ENCODE assay signal across 36 cellular contexts in the genomic region with DNA sequence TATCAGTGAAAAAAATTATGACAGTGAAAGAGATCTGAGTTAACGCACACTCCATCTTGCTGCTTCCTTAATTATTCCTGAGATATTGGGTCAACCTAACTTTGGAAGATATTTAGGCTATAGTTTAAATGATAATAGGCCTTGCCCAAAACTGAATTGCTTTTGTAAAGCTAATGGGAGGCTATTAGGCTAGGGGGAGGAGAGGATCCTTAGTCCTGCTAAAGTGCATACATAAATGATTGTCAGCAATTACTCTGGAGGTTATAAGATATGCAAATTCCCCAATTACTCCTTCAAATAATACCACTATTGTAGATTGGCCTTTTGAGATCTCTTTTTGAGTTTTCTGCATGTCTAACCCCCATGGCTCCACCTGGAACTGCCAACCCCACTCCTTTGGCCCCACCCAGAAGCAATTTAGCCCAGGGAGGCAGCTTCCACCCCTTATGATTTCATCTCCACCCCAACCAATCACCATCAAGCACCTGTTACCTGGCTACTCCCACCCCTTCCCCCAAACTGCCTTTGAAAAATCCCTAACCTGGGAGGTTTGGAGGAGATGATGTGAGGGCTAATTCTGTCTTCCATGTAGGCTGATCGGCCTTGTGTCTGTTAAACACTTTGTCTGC.
"Had no signal": no experiment of that assay in that cellular context is flagged by ENCODE, and none has a peak within 500 bp of the region (broad histone marks: within the 10 kb centered on the region; RNA-seq: fewer than 3 reads in every experiment).

No MANE protein-coding gene starts in this region.

- H3K27ac ChIP-seq: ascending aorta, breast epithelium, cardiac muscle cell, coronary artery, dorsolateral prefrontal cortex, esophagus muscularis mucosa, gastroesophageal sphincter, WERI-Rb-1 had no signal

- H3K4me1 Mint-ChIP-seq: activated CD4-positive, alpha-beta T cell treated with anti-CD3 and anti-CD28 coated beads, Interleukin-2, amount 10 ng/mL, durations not matched to agents 24 days and 14 days; activated CD8-positive, alpha-beta memory T cell treated with anti-CD3 and anti-CD28 coated beads, Interleukin-2, amount 10 ng/mL, durations not matched to agents 7 days and 5 days; activated naive CD4-positive, alpha-beta T cell treated with anti-CD3 and anti-CD28 coated beads, Interleukin-2, amount 10 ng/mL, durations not matched to agents 7 days and 5 days; brain; T-helper 17 cell had no signal

- H3K4me1 ChIP-seq: ascending aorta, breast epithelium, gastroesophageal sphincter had no signal

- H3K27me3 Mint-ChIP-seq: activated naive CD4-positive, alpha-beta T cell treated with anti-CD3 and anti-CD28 coated beads, Interleukin-2, amount 10 ng/mL, durations not matched to agents 7 days and 5 days; dendritic cell treated with granulocyte-macrophage colony-stimulating factor and Interleukin-4, amounts not matched to agents 40 ng/mL and 50 ng/mL, for 4 days had no signal

- H3K27me3 ChIP-seq: ascending aorta, breast epithelium, cardiac muscle cell, esophagus muscularis mucosa, gastroesophageal sphincter had no signal

- H3K4me3 Mint-ChIP-seq: activated CD4-positive, alpha-beta memory T cell treated with anti-CD3 and anti-CD28 coated beads for 36 hours; activated CD4-positive, alpha-beta T cell treated with anti-CD3 and anti-CD28 coated beads for 36 hours; activated CD4-positive, alpha-beta T cell treated with anti-CD3 and anti-CD28 coated beads, Interleukin-2, amount 10 ng/mL, durations not matched to agents 24 days and 14 days; activated CD8-positive, alpha-beta memory T cell treated with anti-CD3 and anti-CD28 coated beads, Interleukin-2, amount 10 ng/mL, durations not matched to agents 7 days and 5 days; activated CD8-positive, alpha-beta T cell treated with anti-CD3 and anti-CD28 coated beads, Interleukin-2, amount 10 ng/mL, durations not matched to agents 7 days and 5 days; activated naive CD4-positive, alpha-beta T cell treated with anti-CD3 and anti-CD28 coated beads, Interleukin-2, amount 10 ng/mL, durations not matched to agents 7 days and 5 days; activated naive CD8-positive, alpha-beta T cell treated with anti-CD3 and anti-CD28 coated beads, Interleukin-2, amount 10 ng/mL, durations not matched to agents 7 days and 5 days; activated T-cell treated with anti-CD3 and anti-CD28 coated beads, Interleukin-2, amount 50 U/mL, for 24 hours; activated T-cell treated with anti-CD3 and anti-CD28 coated beads, Interleukin-2, amount 50 U/mL, for 72 hours; brain; dendritic cell treated with granulocyte-macrophage colony-stimulating factor and Interleukin-4, amounts not matched to agents 40 ng/mL and 50 ng/mL, for 4 days; T-helper 17 cell; T-helper 2 cell treated with Interferon-gamma antibody and Interleukin-4, amounts not matched to agents 5 μg/mL and 100 μg/mL, for 36 hours had no signal

- DNase-seq: activated CD4-positive, alpha-beta memory T cell treated with anti-CD3 and anti-CD28 coated beads for 36 hours; activated CD4-positive, alpha-beta T cell treated with anti-CD3 and anti-CD28 coated beads for 36 hours; activated CD4-positive, alpha-beta T cell treated with anti-CD3 and anti-CD28 coated beads, Interleukin-2, amount 10 ng/mL, durations not matched to agents 24 days and 14 days; activated CD4-positive, CD25-positive, alpha-beta regulatory T cell; activated CD4-positive, CD25-positive, alpha-beta regulatory T cell treated with anti-CD3 and anti-CD28 coated beads, Interleukin-2, amount 50 U/mL, for 72 hours; activated CD8-positive, alpha-beta memory T cell treated with anti-CD3 and anti-CD28 coated beads, Interleukin-2, amount 10 ng/mL, durations not matched to agents 7 days and 5 days; activated CD8-positive, alpha-beta memory T cell treated with anti-CD3 and anti-CD28 coated beads, Interleukin-2, amount 50 U/mL, for 4 hours; activated CD8-positive, alpha-beta T cell treated with anti-CD3 and anti-CD28 coated beads, Interleukin-2, amount 10 ng/mL, durations not matched to agents 7 days and 5 days; activated gamma-delta T cell; activated naive CD4-positive, alpha-beta T cell; activated naive CD4-positive, alpha-beta T cell treated with anti-CD3 and anti-CD28 coated beads, Interleukin-2, amount 10 ng/mL, durations not matched to agents 7 days and 5 days; activated naive CD8-positive, alpha-beta T cell treated with anti-CD3 and anti-CD28 coated beads, Interleukin-2, amount 10 ng/mL, durations not matched to agents 7 days and 5 days; activated T-cell treated with anti-CD3 and anti-CD28 coated beads for 4 hours; activated T-cell treated with anti-CD3 and anti-CD28 coated beads, Interleukin-2, amount 50 U/mL, for 24 hours; activated T-cell treated with anti-CD3 and anti-CD28 coated beads, Interleukin-2, amount 50 U/mL, for 72 hours; central memory CD4-positive, alpha-beta T cell; cerebellar nuclear complex; dorsolateral prefrontal cortex; effector memory CD4-positive, alpha-beta T cell; erythroblast; foreskin melanocyte; head of caudate nucleus; T-helper 1 cell; T-helper 17 cell; T1000; WERI-Rb-1 had no signal

- H3K9me3 ChIP-seq: breast epithelium had no signal

- H3K36me3 Mint-ChIP-seq: activated CD8-positive, alpha-beta memory T cell treated with anti-CD3 and anti-CD28 coated beads, Interleukin-2, amount 10 ng/mL, durations not matched to agents 7 days and 5 days; activated naive CD4-positive, alpha-beta T cell treated with anti-CD3 and anti-CD28 coated beads, Interleukin-2, amount 10 ng/mL, durations not matched to agents 7 days and 5 days; activated naive CD4-positive, alpha-beta T cell treated with anti-CD3 and anti-CD28 coated beads, Interleukin-2, amount 50 U/mL, for 72 hours; activated naive CD8-positive, alpha-beta T cell treated with anti-CD3 and anti-CD28 coated beads, Interleukin-2, amount 10 ng/mL, durations not matched to agents 7 days and 5 days; brain had no signal

- ATAC-seq: activated CD4-positive, alpha-beta T cell treated with anti-CD3 and anti-CD28 coated beads for 36 hours; activated CD8-positive, alpha-beta memory T cell treated with anti-CD3 and anti-CD28 coated beads, Interleukin-2, amount 10 ng/mL, durations not matched to agents 7 days and 5 days; activated CD8-positive, alpha-beta T cell treated with anti-CD3 and anti-CD28 coated beads, Interleukin-2, amount 10 ng/mL, durations not matched to agents 7 days and 5 days; activated naive CD4-positive, alpha-beta T cell treated with anti-CD3 and anti-CD28 coated beads, Interleukin-2, amount 50 U/mL, for 72 hours; activated T-cell treated with anti-CD3 and anti-CD28 coated beads, Interleukin-2, amount 50 U/mL, for 72 hours; gastroesophageal sphincter; T-helper 17 cell had no signal

- H3K36me3 ChIP-seq: ascending aorta, breast epithelium, cardiac muscle cell, esophagus muscularis mucosa, gastroesophageal sphincter, WERI-Rb-1 had no signal

- H3K9me3 Mint-ChIP-seq: activated naive CD4-positive, alpha-beta T cell treated with anti-CD3 and anti-CD28 coated beads, Interleukin-2, amount 10 ng/mL, durations not matched to agents 7 days and 5 days; activated naive CD8-positive, alpha-beta T cell treated with anti-CD3 and anti-CD28 coated beads, Interleukin-2, amount 10 ng/mL, durations not matched to agents 7 days and 5 days; T-helper 2 cell treated with Interferon-gamma antibody and Interleukin-4, amounts not matched to agents 5 μg/mL and 100 μg/mL, for 36 hours had no signal

- H3K4me3 ChIP-seq: ascending aorta, breast epithelium, cardiac muscle cell, coronary artery, dorsolateral prefrontal cortex, esophagus muscularis mucosa, gastroesophageal sphincter had no signal

- H3K27ac Mint-ChIP-seq: activated CD4-positive, alpha-beta memory T cell treated with anti-CD3 and anti-CD28 coated beads for 36 hours; activated CD4-positive, alpha-beta T cell treated with anti-CD3 and anti-CD28 coated beads for 36 hours; activated CD4-positive, alpha-beta T cell treated with anti-CD3 and anti-CD28 coated beads, Interleukin-2, amount 10 ng/mL, durations not matched to agents 24 days and 14 days; activated CD8-positive, alpha-beta memory T cell treated with anti-CD3 and anti-CD28 coated beads, Interleukin-2, amount 10 ng/mL, durations not matched to agents 7 days and 5 days; activated CD8-positive, alpha-beta T cell treated with anti-CD3 and anti-CD28 coated beads, Interleukin-2, amount 10 ng/mL, durations not matched to agents 7 days and 5 days; activated naive CD4-positive, alpha-beta T cell treated with anti-CD3 and anti-CD28 coated beads, Interleukin-2, amount 10 ng/mL, durations not matched to agents 7 days and 5 days; activated naive CD4-positive, alpha-beta T cell treated with anti-CD3 and anti-CD28 coated beads, Interleukin-2, amount 50 U/mL, for 72 hours; activated naive CD8-positive, alpha-beta T cell treated with anti-CD3 and anti-CD28 coated beads, Interleukin-2, amount 10 ng/mL, durations not matched to agents 7 days and 5 days; activated T-cell treated with anti-CD3 and anti-CD28 coated beads, Interleukin-2, amount 50 U/mL, for 24 hours; activated T-cell treated with anti-CD3 and anti-CD28 coated beads, Interleukin-2, amount 50 U/mL, for 72 hours; brain; dendritic cell treated with granulocyte-macrophage colony-stimulating factor and Interleukin-4, amounts not matched to agents 40 ng/mL and 50 ng/mL, for 4 days; T-helper 17 cell; T-helper 2 cell treated with Interferon-gamma antibody and Interleukin-4, amounts not matched to agents 5 μg/mL and 100 μg/mL, for 36 hours had no signal
